Comparison of ENCODE assay signal across 8 cellular contexts in genomic region chr6:38058022-38058421, GRCh38.
DNase-seq lines count a peak whose midpoint lies in the region; ATAC-seq lines count a peak whose summit lies in the region.

No MANE protein-coding gene starts in this region.

- H3K4me3 Mint-ChIP-seq in immature natural killer cell: no peak overlapping the region

- no peak overlapping the region for H3K4me3 ChIP-seq in Jurkat, Clone E6-1 (ENCODE audit: low read length)

- H3K27me3 Mint-ChIP-seq in immature natural killer cell (ENCODE audit: low read depth in 3 of 3): peaks cover 0 to 2% (median 0%) of the 10 kb centered on the region in 3 donors

- DNase-seq in GM03348 (ENCODE audit: low spot score) (peak; percentile 18), immature natural killer cell (no peak)
- peak; percentile 54 for DNase-seq in Jurkat, Clone E6-1 (ENCODE audit: low read depth, low spot score)
- DNase-seq in activated T-helper 9 cell treated with anti-CD3 and anti-CD28 coated beads, Interleukin-2, amount 50 U/mL, for 16 hours (ENCODE audit: low read depth): peak; percentile 17
- DNase-seq in stimulated activated CD4-positive, alpha-beta T cell treated with anti-CD3 and anti-CD28 coated beads, Interleukin-12 subunit alpha, Interleukin-12 subunit beta, amount 100 ng/mL, for 48 hours (ENCODE audit: low read depth in 2 of 3, low spot score in 1 of 3): peak; percentile 56 to 63 (median 59)
- DNase-seq in central memory CD4-positive, alpha-beta T cell: no peak

- H3K9me3 Mint-ChIP-seq in immature natural killer cell: no peaks in the 10 kb centered on the region

- H3K4me1 Mint-ChIP-seq in immature natural killer cell: peaks cover 45 to 70% of the 10 kb centered on the region in 2 donors

- peak overlapping the region in 2 of 6 donors; percentile 33 to 34 for H3K27ac Mint-ChIP-seq in immature natural killer cell

- peaks cover 4 to 14% (median 10%) of the 10 kb centered on the region in 3 donors for H3K36me3 Mint-ChIP-seq in immature natural killer cell

- ATAC-seq in HG03108 (IDR thresholded peaks at IDR 0.05; ENCODE audit: unreplicated experiment) (no peak), GM21526 (IDR thresholded peaks at IDR 0.05; ENCODE audit: low FRiP score, unreplicated experiment) (no peak)

Comparison
In these comparisons a context has a peak if more than half of its experiments do, and no peak if none do; other contexts are left out.
1. DNase-seq: peak in GM03348 (single experiment), Jurkat, Clone E6-1 (single experiment), activated T-helper 9 cell treated with anti-CD3 and anti-CD28 coated beads, Interleukin-2, amount 50 U/mL, for 16 hours (single experiment) and stimulated activated CD4-positive, alpha-beta T cell treated with anti-CD3 and anti-CD28 coated beads, Interleukin-12 subunit alpha, Interleukin-12 subunit beta, amount 100 ng/mL, for 48 hours (3 of 3); none in central memory CD4-positive, alpha-beta T cell (single experiment) and immature natural killer cell (0 of 3).